In the genomic region with DNA sequence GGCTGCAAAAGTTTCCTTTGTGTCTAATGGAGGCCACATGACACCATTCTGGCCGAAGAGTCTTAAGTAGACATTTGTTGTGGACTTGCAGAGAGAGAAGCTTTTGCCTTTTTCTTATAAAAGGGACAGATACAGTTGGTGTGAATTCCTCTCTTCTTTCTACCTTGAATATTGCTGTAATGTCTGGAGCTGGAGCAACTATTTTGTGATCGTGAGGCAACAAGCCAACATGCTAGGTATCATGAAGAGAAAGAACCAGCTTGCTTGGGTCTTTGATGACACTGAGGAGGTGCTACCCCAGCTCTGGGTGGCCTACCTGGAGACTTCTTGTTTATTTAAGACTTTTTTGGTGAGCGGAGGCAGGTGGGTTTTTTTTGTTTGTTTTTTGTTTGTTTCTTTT, we compare ENCODE assay signal across 19 cellular contexts. TPM values are rescaled to one million over a fixed set of nuclear protein-coding genes. Genes with fewer than 3 reads are reported as not detected.
A peak's percentile ranks its signal among the peaks of the same experiment; 100 is the strongest.
DNase-seq lines count a peak whose midpoint lies in the region; ATAC-seq, FAIRE-seq and TF ChIP-seq lines count a peak whose summit lies in the region.
"Had no signal": no experiment of that assay in that cellular context is flagged by ENCODE, and none has a peak within 500 bp of the region (broad histone marks: within the 10 kb centered on the region; RNA-seq: fewer than 3 reads in every experiment).

No MANE protein-coding gene starts in this region.

- no peak overlapping the region for H3K27ac Mint-ChIP-seq in CD14-positive monocyte
- H3K27ac Mint-ChIP-seq: CD4-positive, CD25-positive, alpha-beta regulatory T cell; CD8-positive, alpha-beta memory T cell had no signal

- no peaks in the 10 kb centered on the region for H3K27me3 ChIP-seq in K562 (ENCODE audit: control insufficient read depth in 2 of 2, insufficient read depth in 2 of 2, low read length in 2 of 2)
- H3K27me3 ChIP-seq in hepatocyte: no peaks in the 10 kb centered on the region
- H3K27me3 ChIP-seq in transverse colon: no peaks in the 10 kb centered on the region
- H3K27me3 ChIP-seq: BLaER1 had no signal

- TF ChIP-seq CTCF in HEK293 (tag by site-specific recombination; IDR thresholded peaks at IDR 0.05) (no peak), K562 (IDR thresholded peaks at IDR 0.05 in 2 of 3, conservative IDR thresholded peaks at IDR 0.05 in 1 of 3; ENCODE audit: insufficient read depth in 2 of 3, low read depth in 1 of 3, low read length in 3 of 3) (no peak), hepatocyte (IDR thresholded peaks at IDR 0.05; ENCODE audit: poor library complexity) (no peak), transverse colon (IDR thresholded peaks at IDR 0.05) (no peak), CD14-positive monocyte (IDR thresholded peaks at IDR 0.05) (no peak)

- H3K36me3 Mint-ChIP-seq in CD14-positive monocyte: no peaks in the 10 kb centered on the region
- H3K36me3 Mint-ChIP-seq: CD4-positive, CD25-positive, alpha-beta regulatory T cell had no signal

- H3K4me2 ChIP-seq in K562 (ENCODE audit: insufficient read depth, low read length): no peak overlapping the region
- no peak overlapping the region for H3K4me2 ChIP-seq in hepatocyte
- H3K4me2 ChIP-seq: BLaER1 had no signal

- BruUV-seq in K562 (replicated peaks; lab: Mats Ljungman, UMichigan): no TSS peak

- peaks cover 0 to 8% (median 2%) of the 10 kb centered on the region in 3 donors for H3K27me3 Mint-ChIP-seq in CD14-positive monocyte (ENCODE audit: low read depth in 3 of 3)

- TF ChIP-seq RAD21 in K562 (CRISPR knock-in tag; conservative IDR thresholded peaks at IDR 0.05 in 1 of 2, IDR thresholded peaks at IDR 0.05 in 1 of 2): no peak

- no peaks in the 10 kb centered on the region for H3K9me3 ChIP-seq in HEK293 (ENCODE audit: control insufficient read depth, insufficient read depth, low read depth, low read length)
- H3K9me3 ChIP-seq in K562 (replicated peaks; ENCODE audit: control insufficient read depth, insufficient read depth, low read depth, low read length): no peaks in the 10 kb centered on the region
- no peaks in the 10 kb centered on the region for H3K9me3 ChIP-seq in hepatocyte (ENCODE audit: low read depth)
- H3K9me3 ChIP-seq in transverse colon: no peaks in the 10 kb centered on the region

- ATAC-seq in K562: no peak
- ATAC-seq: HCT116 had no signal

- H2AFZ ChIP-seq in K562 (ENCODE audit: low read depth, low read length) (no peak overlapping the region), hepatocyte (no peak overlapping the region)
- H2AFZ ChIP-seq: GM23248 had no signal

- DNase-seq in K562 (ENCODE audit: extremely low read depth in 1 of 4, low spot score in 3 of 4): no peak
- no peak for DNase-seq in hepatocyte (ENCODE audit: low spot score)
- no peak for DNase-seq in transverse colon
- DNase-seq in CD14-positive monocyte (ENCODE audit: low spot score): no peak
- no peak for DNase-seq in cortex of kidney (lab: John Stamatoyannopoulos, UW)
- DNase-seq in DMS 273 treated with DMSO at 0.1 percent for 48 hours (lab: John Stamatoyannopoulos, UW): no peak
- DNase-seq: 8988T; CD4-positive, CD25-positive, alpha-beta regulatory T cell; CD8-positive, alpha-beta memory T cell; COR-L47; GM23248; IMR-90 had no signal

- 70% methylated on average over 3 of the region's 3 CpGs for WGBS in K562 (ENCODE audit: insufficient coverage, low coverage, missing lambda C conversion rate)
- WGBS in hepatocyte (ENCODE audit: low lambda C conversion rate, missing lambda C conversion rate): 92% methylated on average over 3 of the region's 3 CpGs
- 77 to 91% methylated on average over 3 of the region's 3 CpGs for WGBS in transverse colon (ENCODE audit: low coverage in 1 of 2), 2 donors

- CTCF ChIA-PET in HEK293 (lab: Yijun Ruan, JAX): interaction anchor here (0.6 to 0.7 kb wide), 3 partner anchors 19 to 298 kb away, joined by 3 read pairs; no protein-coding TSS in a partner anchor
- CTCF ChIA-PET in K562 (lab: Yijun Ruan, JAX; ENCODE audit: low intra/inter-chr PET ratio): no interaction called here

- H3K4me3 ChIP-seq in HEK293 (ENCODE audit: low read depth, low read length) (no peak overlapping the region), K562 (no peak overlapping the region), hepatocyte (no peak overlapping the region), transverse colon (no peak overlapping the region)
- H3K4me3 ChIP-seq: BLaER1, GM23248 had no signal

- intact Hi-C loops in K562 (cut with micrococcal nuclease): no loop called here
- intact Hi-C loops in transverse colon (cut with DNase I; ENCODE audit: low total_unique reads): no loop called here
- intact Hi-C loops in CD14-positive monocyte (cut with micrococcal nuclease): no loop called here

- peaks cover 0 to 15% (median 2%) of the 10 kb centered on the region in 7 donors for H3K9me3 Mint-ChIP-seq in CD14-positive monocyte

- POLR2A ChIA-PET in HEK293 (lab: Yijun Ruan, JAX) (no interaction called here), K562 (lab: Yijun Ruan, JAX) (interaction anchor here (1.3 to 2.9 kb wide), 2 partner anchors 11 kb away, joined by 3 to 9 read pairs; no protein-coding TSS in a partner anchor)

- TF ChIP-seq EP300 in K562 (IDR thresholded peaks at IDR 0.05; ENCODE audit: low read length) (no peak), transverse colon (IDR thresholded peaks at IDR 0.05; ENCODE audit: low read depth) (no peak)

- no peaks in the 10 kb centered on the region for H3K4me1 ChIP-seq in HEK293 (ENCODE audit: control insufficient read depth, insufficient read depth, low read length)
- peaks cover 10 to 21% of the 10 kb centered on the region in 2 experiments for H3K4me1 ChIP-seq in K562 (replicated peaks in 1 of 2; ENCODE audit: control insufficient read depth in 2 of 2, insufficient read depth in 2 of 2, low read length in 2 of 2)
- peaks cover 14% of the 10 kb centered on the region for H3K4me1 ChIP-seq in hepatocyte (ENCODE audit: insufficient read depth)
- peaks cover 12 to 60% (median 22%) of the 10 kb centered on the region in 4 donors for H3K4me1 ChIP-seq in transverse colon

- no peak overlapping the region for H3K9ac ChIP-seq in K562 (ENCODE audit: insufficient read depth in 1 of 2, low read depth in 2 of 2, low read length in 2 of 2)
- H3K9ac ChIP-seq: BLaER1, GM23248 had no signal

- H4K20me1 ChIP-seq in K562 (replicated peaks; ENCODE audit: control insufficient read depth, insufficient read depth, low read length) (no peaks in the 10 kb centered on the region), hepatocyte (ENCODE audit: insufficient read depth, poor library complexity, severe bottlenecking) (no peaks in the 10 kb centered on the region)
- H4K20me1 ChIP-seq: BLaER1 had no signal

- H3K27ac ChIP-seq in HEK293 (ENCODE audit: extremely low read depth, low read depth, low read length) (no peak overlapping the region), K562 (ENCODE audit: extremely low read depth, low read depth, low read length) (no peak overlapping the region), hepatocyte (peak overlapping the region; percentile 96), transverse colon (peak overlapping the region; percentile 88 to 91 (median 91))
- H3K27ac ChIP-seq: BLaER1, GM23248 had no signal

- TF ChIP-seq POLR2A in K562 (conservative IDR thresholded peaks at IDR 0.05) (no peak), transverse colon (IDR thresholded peaks at IDR 0.05) (no peak)

- H3K36me3 ChIP-seq in HEK293 (ENCODE audit: control insufficient read depth in 2 of 2, insufficient read depth in 1 of 2, low read length in 2 of 2) (no peaks in the 10 kb centered on the region), K562 (ENCODE audit: control insufficient read depth, insufficient read depth, low read length) (no peaks in the 10 kb centered on the region), hepatocyte (replicated peaks; ENCODE audit: insufficient read depth, low read depth) (no peaks in the 10 kb centered on the region), transverse colon (no peaks in the 10 kb centered on the region)
- H3K36me3 ChIP-seq: BLaER1 had no signal

- no peak overlapping the region for H3K4me3 Mint-ChIP-seq in CD14-positive monocyte
- H3K4me3 Mint-ChIP-seq: CD4-positive, CD25-positive, alpha-beta regulatory T cell; CD8-positive, alpha-beta memory T cell had no signal

- peaks cover 19% of the 10 kb centered on the region for H3K4me1 Mint-ChIP-seq in CD14-positive monocyte

- H3K79me2 ChIP-seq in K562 (ENCODE audit: control insufficient read depth, insufficient read depth, low read length): no peaks in the 10 kb centered on the region
- no peaks in the 10 kb centered on the region for H3K79me2 ChIP-seq in hepatocyte

- no peaks in the 10 kb centered on the region for H3K9me2 ChIP-seq in hepatocyte (replicated peaks; ENCODE audit: insufficient read depth)

- in situ Hi-C loops in K562 (cut with MboI): no loop called here
- in situ Hi-C loops in transverse colon (cut with MboI; ENCODE audit: low pct_ligation_motif_present in 1 of 4, low pct_unique_long_range_greater_than_20kb in 1 of 4, low sequenced_read_pairs in 3 of 4): no loop called here

- no peaks in the 10 kb centered on the region for H3K9me1 ChIP-seq in K562 (ENCODE audit: control insufficient read depth, insufficient read depth, low read length)

- no peak for FAIRE-seq in K562 (lab: Jason Lieb, UNC)
- FAIRE-seq: G401.6, GM12891, H54, HTR-8/SVneo had no signal

TF ChIP-seq in HEK293, 187 proteins besides CTCF, POLR2A, EP300 and RAD21 (continues in another document):
- TF ChIP-seq TRIM28 (IDR thresholded peaks at IDR 0.05; ENCODE audit: borderline replicate concordance, low read length): peak; percentile 55

RNA-seq across cellular contexts. Expression of a gene that starts 16.3 kb away (rescaled TPM):
- total RNA-seq in K562 (2011; cell fraction: chromatin; rRNA removed; ENCODE audit: low replicate concordance): 70.0 and 111 TPM in 2 replicates
- total RNA-seq in K562 (2011; cell fraction: nucleolus; rRNA removed): 56.6 and 62.9 TPM in 2 replicates
- 49.5 and 50.1 TPM in 2 replicates for total RNA-seq in K562 (2011; cell fraction: nucleoplasm; rRNA removed)
- total RNA-seq in K562 (2014; rRNA removed): 15.7 and 17.8 TPM in 2 replicates
- total RNA-seq in K562 (2014; rRNA removed; fragmentation: Illumina TruSeq; extraction: Trizol): 19.5 and 22.7 TPM in 2 replicates
- 12.5 and 13.6 TPM in 2 replicates for total RNA-seq in K562 (2015; rRNA removed; fragmentation: Illumina TruSeq; extraction: Trizol)
- 24.7 and 27.7 TPM in 2 replicates for total RNA-seq in K562 (2021)
- polyA plus RNA-seq in K562 (2011; rRNA removed): 17.1 and 21.6 TPM in 2 replicates
- polyA plus RNA-seq in K562 (2011; cell fraction: cytosol; rRNA removed): 18.3 and 24.0 TPM in 2 replicates
- polyA plus RNA-seq in K562 (2011; cell fraction: nucleus; rRNA removed): 28.6 and 33.9 TPM in 2 replicates
- 15.0 and 17.4 TPM in 2 replicates for polyA plus RNA-seq in K562 (2012)
- polyA plus RNA-seq in K562 (2014; fragmentation: Illumina TruSeq; extraction: Trizol): 22.9 and 26.1 TPM in 2 replicates
- 1 to 10 TPM; 3.0 to 3.3 TPM for polyA plus RNA-seq in K562 (2014; fragmentation: Nextera tagmentation; extraction: Ambion mirVana)
- polyA plus RNA-seq in K562 (2014; rRNA removed): 13.7 and 16.9 TPM in 2 replicates
- 24.2 and 30.1 TPM in 2 replicates for polyA minus RNA-seq in K562 (2011; rRNA and poly(A)+ RNA removed)
- 19.8 and 20.9 TPM in 2 replicates for polyA minus RNA-seq in K562 (2011; cell fraction: cytosol; rRNA and poly(A)+ RNA removed)
- 18.7 and 22.3 TPM in 2 replicates for polyA minus RNA-seq in K562 (2011; cell fraction: nucleus; rRNA and poly(A)+ RNA removed)
- 15.4 and 15.6 TPM in 2 replicates for total RNA-seq in hepatocyte
- 16.5 and 21.4 TPM in 2 replicates for polyA plus RNA-seq in hepatocyte
- total RNA-seq in transverse colon: 10 to 100 TPM; 27.8 to 42.6 (median 31.8) TPM
- 1 to 10 TPM in 1 of 2 donors, under 1 TPM in 1; 0.82 to 1.6 TPM for polyA plus RNA-seq in CD14-positive monocyte

Comparison
In these comparisons a context has a peak if more than half of its experiments do, and no peak if none do; other contexts are left out.
1. H3K27ac ChIP-seq: peak in hepatocyte (single experiment) and transverse colon (4 of 4); none in HEK293 (single experiment) and K562 (single experiment).